In the genomic region with DNA sequence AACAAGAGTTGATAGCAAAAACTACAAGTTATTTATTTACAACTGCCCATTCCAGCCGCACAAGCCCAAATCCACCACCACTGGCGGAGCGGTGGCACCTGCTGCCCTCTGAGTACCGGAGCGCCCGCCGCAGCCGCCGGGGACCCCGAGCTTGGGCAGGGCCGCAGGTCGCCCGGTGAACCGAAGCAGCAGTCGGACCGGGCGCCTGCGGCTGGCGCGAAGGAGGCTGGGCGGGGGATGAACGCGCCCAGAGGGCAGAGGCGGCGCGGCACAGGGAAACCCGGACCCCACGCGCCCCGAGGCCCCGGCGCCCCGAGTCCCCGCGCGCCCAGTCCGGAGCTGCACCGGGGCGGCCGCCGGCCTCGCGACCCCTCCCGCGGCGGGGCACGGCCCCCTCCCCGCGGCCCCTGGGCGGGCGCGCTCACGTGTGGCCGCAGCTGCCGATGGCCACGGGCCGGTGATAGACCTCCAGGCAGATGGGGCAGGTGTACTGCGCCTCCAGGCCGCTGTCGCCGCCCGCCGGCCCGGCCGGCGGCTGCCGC, we compare ENCODE assay signal across 8 cellular contexts. TPM values are rescaled to one million over a fixed set of nuclear protein-coding genes. Genes with fewer than 3 reads are reported as not detected.
DNase-seq lines count a peak whose midpoint lies in the region; ATAC-seq and TF ChIP-seq lines count a peak whose summit lies in the region.

No MANE protein-coding gene starts in this region.

- intact Hi-C loops in Right ventricle myocardium inferior (cut with DNase I): loop anchor here (5.0 kb wide), 1 partner anchor 109 kb away; no protein-coding TSS in a partner anchor
- intact Hi-C loops in cardiac septum (cut with DNase I): loop anchor here (5.0 kb wide), 2 partner anchors 79 to 134 kb away; partner anchors contain the start of gene ZC3H18

- H3K27ac ChIP-seq in foreskin keratinocyte (no peak overlapping the region), parathyroid adenoma (no peak overlapping the region)

- peak overlapping the region; percentile 98 for H3K4me3 ChIP-seq in WI38 (ENCODE audit: low read depth, low read length)
- H3K4me3 ChIP-seq in parathyroid adenoma (ENCODE audit: low read depth, low read length): peak overlapping the region; percentile 86

- peak overlapping the region; percentile 92 for H3K4me2 ChIP-seq in parathyroid adenoma (ENCODE audit: low read length)

- H3K4me1 ChIP-seq in foreskin keratinocyte: no peaks in the 10 kb centered on the region
- peaks cover 10% of the 10 kb centered on the region for H3K4me1 ChIP-seq in parathyroid adenoma

- H3K9ac ChIP-seq in parathyroid adenoma: no peak overlapping the region

- peaks cover 18% of the 10 kb centered on the region for H3K79me2 ChIP-seq in parathyroid adenoma

- peak overlapping the region; percentile 70 for H2AFZ ChIP-seq in parathyroid adenoma

- TF ChIP-seq CTCF in WI38 (IDR thresholded peaks at IDR 0.05; ENCODE audit: low read depth, low read length) (no peak), foreskin keratinocyte (conservative IDR thresholded peaks at IDR 0.05) (no peak), parathyroid adenoma (IDR thresholded peaks at IDR 0.05) (no peak)

- no peaks in the 10 kb centered on the region for H3K36me3 ChIP-seq in parathyroid adenoma (ENCODE audit: control insufficient read depth, insufficient read depth, low read length)

- peak; percentile 77 for DNase-seq in Right ventricle myocardium inferior (ENCODE audit: missing footprints)
- no peak for DNase-seq in cardiac septum (ENCODE audit: low spot score)
- DNase-seq in foreskin keratinocyte: no peak
- no peak for DNase-seq in AG08395 (ENCODE audit: low spot score)
- no peak for DNase-seq in SK-N-DZ (ENCODE audit: low spot score)

- ATAC-seq in Right ventricle myocardium inferior (no peak), HG03095 (IDR thresholded peaks at IDR 0.05; ENCODE audit: unreplicated experiment) (peak; percentile 6), foreskin keratinocyte (peak; percentile 5)

- H3K9me3 ChIP-seq in parathyroid adenoma (ENCODE audit: control insufficient read depth, low read length): no peaks in the 10 kb centered on the region

- H3K27me3 ChIP-seq in foreskin keratinocyte (no peaks in the 10 kb centered on the region), parathyroid adenoma (ENCODE audit: control insufficient read depth, insufficient read depth, low read length) (no peaks in the 10 kb centered on the region)

RNA-seq across cellular contexts. Expression of gene RNF166, which starts 0.4 kb away (rescaled TPM):
- total RNA-seq in Right ventricle myocardium inferior (17.0 TPM), cardiac septum (17.1 TPM), foreskin keratinocyte (7.6 and 7.8 TPM in 2 replicates)
- 7.8 and 8.1 TPM in 2 replicates for polyA plus RNA-seq in foreskin keratinocyte
- 50.9 and 65.7 TPM in 2 replicates for polyA plus RNA-seq in SK-N-DZ (2014; cell fraction: cytosol; rRNA removed)
- 115 and 130 TPM in 2 replicates for polyA plus RNA-seq in SK-N-DZ (2014; cell fraction: nucleus; rRNA removed)

RNA-seq across cellular contexts. Expression of gene CTU2, which starts 0.5 kb away (rescaled TPM):
- total RNA-seq in Right ventricle myocardium inferior (13.1 TPM), cardiac septum (14.9 TPM), foreskin keratinocyte (16.6 and 26.3 TPM in 2 replicates)
- 23.3 and 26.3 TPM in 2 replicates for polyA plus RNA-seq in foreskin keratinocyte
- polyA plus RNA-seq in SK-N-DZ (2014; cell fraction: cytosol; rRNA removed): 31.8 and 36.8 TPM in 2 replicates
- 56.6 and 109 TPM in 2 replicates for polyA plus RNA-seq in SK-N-DZ (2014; cell fraction: nucleus; rRNA removed)

RNA-seq across cellular contexts. Expression of gene SNAI3, which starts 19.5 kb away (rescaled TPM):
- total RNA-seq in Right ventricle myocardium inferior (2.9 TPM), cardiac septum (0.97 TPM), foreskin keratinocyte (not detected in 2 replicates)
- polyA plus RNA-seq in foreskin keratinocyte: 0.06 and 0.09 TPM in 2 replicates
- 0.22 and 0.82 TPM in 2 replicates for polyA plus RNA-seq in SK-N-DZ (2014; cell fraction: cytosol; rRNA removed)
- polyA plus RNA-seq in SK-N-DZ (2014; cell fraction: nucleus; rRNA removed): 0.16 and 0.21 TPM in 2 replicates

RNA-seq across cellular contexts. Expression of gene MVD, which starts 42.9 kb away (rescaled TPM):
- 24.0 TPM for total RNA-seq in Right ventricle myocardium inferior
- total RNA-seq in cardiac septum: 27.1 TPM
- total RNA-seq in foreskin keratinocyte: 240 and 305 TPM in 2 replicates
- polyA plus RNA-seq in foreskin keratinocyte: 317 and 391 TPM in 2 replicates
- polyA plus RNA-seq in SK-N-DZ (2014; cell fraction: cytosol; rRNA removed): 79.6 and 90.5 TPM in 2 replicates
- polyA plus RNA-seq in SK-N-DZ (2014; cell fraction: nucleus; rRNA removed): 223 and 279 TPM in 2 replicates

RNA-seq across cellular contexts. Expression of gene CYBA, which starts 55.0 kb away (rescaled TPM):
- total RNA-seq in Right ventricle myocardium inferior (63.7 TPM), cardiac septum (26.8 TPM), foreskin keratinocyte (19.1 and 28.2 TPM in 2 replicates)
- 26.0 and 37.7 TPM in 2 replicates for polyA plus RNA-seq in foreskin keratinocyte
- polyA plus RNA-seq in SK-N-DZ (2014; cell fraction: cytosol; rRNA removed): 87.8 and 89.4 TPM in 2 replicates
- polyA plus RNA-seq in SK-N-DZ (2014; cell fraction: nucleus; rRNA removed): 94.7 and 97.2 TPM in 2 replicates
